ENCODE assay signal across 17 cellular contexts in genomic region chr12:112538740-112539139, GRCh38.
DNase-seq lines count a peak whose midpoint lies in the region; ATAC-seq, FAIRE-seq and TF ChIP-seq lines count a peak whose summit lies in the region.
"Had no signal": no experiment of that assay in that cellular context is flagged by ENCODE, and none has a peak within 500 bp of the region (broad histone marks: within the 10 kb centered on the region; RNA-seq: fewer than 3 reads in every experiment).

No MANE protein-coding gene starts in this region.

- H3K9me2 ChIP-seq in GM23338 (ENCODE audit: insufficient read depth) = 0 out of 2 replicates have a peak, but pooled peaks cover 6% of the 10 kb centered on the region

- H3K14ac ChIP-seq in H1 (ENCODE audit: insufficient read length) = no peak overlapping the region

- H3K27ac ChIP-seq in GM23338 (ENCODE audit: low read depth) = 0 out of 2 replicates have a peak overlapping the region, but pooled peaks have one; percentile 39
- H3K27ac ChIP-seq in SJCRH30 = peak overlapping the region; percentile 43
- no peak overlapping the region for H3K27ac ChIP-seq in H1 (ENCODE audit: low read depth, low read length)
- H3K27ac ChIP-seq in smooth muscle cell (ENCODE audit: low read depth) = no peak overlapping the region
- H3K27ac ChIP-seq: 22Rv1, C4-2B, GM23248 had no signal

- no peak overlapping the region for H3K4me3 Mint-ChIP-seq in GM23338
- H3K4me3 Mint-ChIP-seq: B cell; CD4-positive, alpha-beta T cell had no signal

- H3K9me3 Mint-ChIP-seq in GM23338 = no peaks in the 10 kb centered on the region
- H3K9me3 Mint-ChIP-seq: CD4-positive, alpha-beta T cell had no signal

- H2BK5ac ChIP-seq in H1 (ENCODE audit: low read depth, low read length) = no peak overlapping the region

- no peak overlapping the region for H3K23ac ChIP-seq in H1 (ENCODE audit: insufficient read length)

- H2BK20ac ChIP-seq in H1 (ENCODE audit: low read length) = peak overlapping the region; percentile 40; the same call in 1 of the 2 replicates

- H3K18ac ChIP-seq in H1 (ENCODE audit: extremely low read depth, low read length) = no peak overlapping the region

- H2AK5ac ChIP-seq in H1 (ENCODE audit: low read depth, low read length) = no peak overlapping the region

- no peak overlapping the region for H3K4ac ChIP-seq in H1 (replicated peaks; ENCODE audit: insufficient read length, low read depth, low read length)

- H2AFZ ChIP-seq in GM23338 = no peak overlapping the region
- H2AFZ ChIP-seq in H1 (ENCODE audit: low read length) = no peak overlapping the region
- no peak overlapping the region for H2AFZ ChIP-seq in smooth muscle cell (ENCODE audit: low read depth)
- H2AFZ ChIP-seq: GM23248 had no signal

- TF ChIP-seq RAD21 in H1 (IDR thresholded peaks at IDR 0.05 in 1 of 2, conservative IDR thresholded peaks at IDR 0.05 in 1 of 2; ENCODE audit: low read depth in 2 of 2, low read length in 2 of 2) = no peak

- ATAC-seq in Right ventricle myocardium superior (ENCODE audit: poor library complexity) (no peak), GM23338 (no peak)

- POLR2A ChIA-PET in H1 (lab: Charles Lee; ENCODE audit: partially characterized antibody) = interaction anchor here (1.0 kb wide), 1 partner anchor 9 kb away, joined by 3 read pairs; no protein-coding TSS in a partner anchor

- H3K9me3 ChIP-seq in SJCRH30 (replicated peaks) (no peaks in the 10 kb centered on the region), H1 (ENCODE audit: insufficient read depth in 2 of 2, low read depth in 1 of 2, low read length in 1 of 2) (no peaks in the 10 kb centered on the region), smooth muscle cell (replicated peaks; ENCODE audit: low read depth) (no peaks in the 10 kb centered on the region)
- H3K9me3 ChIP-seq: Caco-2 had no signal

- TF ChIP-seq CTCF in GM23338 (conservative IDR thresholded peaks at IDR 0.05; ENCODE audit: low read depth in 2 of 2) = no peak
- TF ChIP-seq CTCF in H1 (IDR thresholded peaks at IDR 0.05; ENCODE audit: control extremely low read depth in 1 of 3, insufficient read depth in 1 of 3, low read depth in 1 of 3, low read length in 3 of 3) = no peak
- TF ChIP-seq CTCF in smooth muscle cell (IDR thresholded peaks at IDR 0.05; ENCODE audit: borderline replicate concordance, insufficient read depth, poor library complexity, severe bottlenecking) = no peak

- no peak overlapping the region for H4K8ac ChIP-seq in H1 (ENCODE audit: extremely low read depth, insufficient read depth, low read length)

- H3K27me3 ChIP-seq in GM23338 (ENCODE audit: insufficient read depth) = no peaks in the 10 kb centered on the region
- no peaks in the 10 kb centered on the region for H3K27me3 ChIP-seq in SJCRH30
- no peaks in the 10 kb centered on the region for H3K27me3 ChIP-seq in H1 (replicated peaks in 1 of 4; ENCODE audit: control insufficient read depth in 3 of 4, extremely low read depth in 1 of 4, insufficient read depth in 3 of 4, low read length in 3 of 4)
- H3K27me3 ChIP-seq in smooth muscle cell (ENCODE audit: low read depth) = no peaks in the 10 kb centered on the region

- peak overlapping the region; percentile 72; the same call in 1 of the 2 replicates for H2BK12ac ChIP-seq in H1 (ENCODE audit: low read depth, low read length)

- H3K36me3 Mint-ChIP-seq in GM23338 (ENCODE audit: low read depth) = no peaks in the 10 kb centered on the region

- H3K79me2 ChIP-seq in GM23338 (replicated peaks; ENCODE audit: insufficient read depth) = no peaks in the 10 kb centered on the region
- H3K79me2 ChIP-seq in H1 (ENCODE audit: control insufficient read depth in 1 of 2, insufficient read depth in 2 of 2, low read length in 2 of 2) = no peaks in the 10 kb centered on the region
- H3K79me2 ChIP-seq in smooth muscle cell (ENCODE audit: low read depth) = no peaks in the 10 kb centered on the region

- H4K91ac ChIP-seq in H1 (replicated peaks; ENCODE audit: insufficient read length, low read length) = peak overlapping the region; percentile 8

- no peak for FAIRE-seq in H1 (lab: Jason Lieb, UNC)
- FAIRE-seq: D721Med, G401.6, GM12891 had no signal

- peaks cover 10% of the 10 kb centered on the region for H3K4me1 Mint-ChIP-seq in GM23338
- H3K4me1 Mint-ChIP-seq: B cell had no signal

- DNase-seq in cardiac septum (ENCODE audit: low spot score) (peak; percentile 29), Right ventricle myocardium superior (no peak), GM23338 (ENCODE audit: low spot score) (no peak), SJCRH30 (no peak), H1 (ENCODE audit: low read depth in 1 of 2, low spot score in 2 of 2) (no peak), erythroblast (lab: John Stamatoyannopoulos, UW) (no peak), dedifferentiated amniotic fluid mesenchymal stem cell (ENCODE audit: extremely low spot score) (no peak), smooth muscle cell (lab: John Stamatoyannopoulos, UW; ENCODE audit: unreplicated experiment) (no peak)
- DNase-seq: CD4-positive, alpha-beta T cell; GM23248 had no signal

- no peak overlapping the region for H2BK120ac ChIP-seq in H1 (replicated peaks; ENCODE audit: low read depth, low read length)

- H3K27ac Mint-ChIP-seq in GM23338 = no peak overlapping the region
- H3K27ac Mint-ChIP-seq: B cell; CD4-positive, alpha-beta T cell had no signal

- no peak overlapping the region for H3K4me2 ChIP-seq in GM23338
- H3K4me2 ChIP-seq in H1 (ENCODE audit: insufficient read depth in 1 of 2, low read depth in 2 of 2, low read length in 2 of 2) = no peak overlapping the region
- H3K4me2 ChIP-seq in smooth muscle cell = no peak overlapping the region

- H3K4me3 ChIP-seq in GM23338 (no peak overlapping the region), SJCRH30 (no peak overlapping the region), H1 (ENCODE audit: extremely low read depth in 1 of 4, insufficient read depth in 2 of 4, low read depth in 3 of 4, low read length in 4 of 4) (no peak overlapping the region), smooth muscle cell (no peak overlapping the region)
- H3K4me3 ChIP-seq: GM23248 had no signal

- peaks cover 12% of the 10 kb centered on the region for H3K27me3 Mint-ChIP-seq in GM23338 (ENCODE audit: insufficient read depth, low read depth, poor library complexity)

- peaks cover 3% of the 10 kb centered on the region; the same call in 1 of the 2 replicates for H3K23me2 ChIP-seq in H1 (ENCODE audit: low read depth, low read length)

- TF ChIP-seq EP300 in H1 (IDR thresholded peaks at IDR 0.05; ENCODE audit: borderline replicate concordance in 1 of 2, low read depth in 2 of 2, low read length in 2 of 2) = no peak

- TF ChIP-seq POLR2A in H1 (IDR thresholded peaks at IDR 0.05; ENCODE audit: control extremely low read depth in 1 of 2, low read depth in 2 of 2, low read length in 2 of 2) (no peak), erythroblast (IDR thresholded peaks at IDR 0.05; ENCODE audit: low read length) (no peak)

- 74% methylated on average over 2 of the region's 2 CpGs; no CpG with 5 or more reads in 1 of the 2 experiments for WGBS in H1 (ENCODE audit: extremely low coverage in 1 of 2, insufficient coverage in 1 of 2, insufficient read length in 1 of 2, insufficient replicate concordance in 2 of 2, low coverage in 1 of 2, low lambda C conversion rate in 2 of 2, missing lambda C conversion rate in 1 of 2), 2 experiments
- 93% methylated on average over 2 of the region's 2 CpGs for WGBS in smooth muscle cell (ENCODE audit: low lambda C conversion rate)

- H4K5ac ChIP-seq in H1 (ENCODE audit: insufficient read length, low read depth, low read length) = no peak overlapping the region

- intact Hi-C loops in cardiac septum (cut with DNase I) (no loop called here), Right ventricle myocardium superior (cut with DNase I) (no loop called here)

- H3K4me1 ChIP-seq in GM23338 (ENCODE audit: insufficient read depth) (peaks cover 5% of the 10 kb centered on the region; the same call in 1 of the 2 replicates), SJCRH30 (peaks cover 25% of the 10 kb centered on the region), H1 (replicated peaks in 1 of 4; ENCODE audit: control insufficient read depth in 3 of 4, insufficient read depth in 4 of 4, low read length in 3 of 4) (no peaks in the 10 kb centered on the region), smooth muscle cell (ENCODE audit: low read depth) (no peaks in the 10 kb centered on the region)
- H3K4me1 ChIP-seq: Caco-2 had no signal

- H3K79me1 ChIP-seq in H1 (ENCODE audit: low read depth, low read length) = no peaks in the 10 kb centered on the region; the same call in 1 of the 2 replicates

- H4K20me1 ChIP-seq in GM23338 (replicated peaks; ENCODE audit: insufficient read depth) (no peaks in the 10 kb centered on the region), H1 (replicated peaks in 1 of 2; ENCODE audit: control insufficient read depth in 1 of 2, insufficient read depth in 2 of 2, low read length in 2 of 2) (no peaks in the 10 kb centered on the region), smooth muscle cell (ENCODE audit: low read depth) (no peaks in the 10 kb centered on the region)

- H3K36me3 ChIP-seq in GM23338 (ENCODE audit: insufficient read depth) = no peaks in the 10 kb centered on the region
- no peaks in the 10 kb centered on the region for H3K36me3 ChIP-seq in SJCRH30
- H3K36me3 ChIP-seq in H1 (ENCODE audit: control insufficient read depth in 2 of 4, insufficient read depth in 4 of 4, low read length in 3 of 4) = no peaks in the 10 kb centered on the region
- no peaks in the 10 kb centered on the region for H3K36me3 ChIP-seq in smooth muscle cell (ENCODE audit: low read depth)

- H3K9ac ChIP-seq in H1 (replicated peaks in 1 of 4; ENCODE audit: extremely low read depth in 1 of 4, low read depth in 3 of 4, low read length in 3 of 4) (no peak overlapping the region), smooth muscle cell (ENCODE audit: low read depth) (no peak overlapping the region)
- H3K9ac ChIP-seq: GM23248 had no signal

- H3K56ac ChIP-seq in H1 (replicated peaks; ENCODE audit: insufficient read length, low read depth, low read length) = no peak overlapping the region

- CTCF ChIA-PET in H1 (lab: Charles Lee; ENCODE audit: partially characterized antibody) = interaction anchor here (0.6 to 1.7 kb wide), 6 partner anchors 8 to 378 kb away, joined by 3 to 6 read pairs (median 3); no protein-coding TSS in a partner anchor

- no peaks in the 10 kb centered on the region for H3F3A ChIP-seq in GM23338 (replicated peaks; ENCODE audit: low read depth)
- no peaks in the 10 kb centered on the region for H3F3A ChIP-seq in smooth muscle cell (ENCODE audit: low read depth)

- H2BK15ac ChIP-seq in H1 (ENCODE audit: low read length) = 0 out of 2 replicates have a peak overlapping the region, but pooled peaks have one; percentile 65

TF ChIP-seq in GM23338, 12 proteins besides CTCF, POLR2A, EP300 and RAD21 (continues in another document):
- no peak for TF ChIP-seq EZH2phosphoT487 (IDR thresholded peaks at IDR 0.05; ENCODE audit: unreplicated experiment)
- TF ChIP-seq JUNB (IDR thresholded peaks at IDR 0.05; ENCODE audit: unreplicated experiment) = no peak
- TF ChIP-seq STAT1 (IDR thresholded peaks at IDR 0.05; ENCODE audit: unreplicated experiment) = no peak
- no peak for TF ChIP-seq EZH2 (IDR thresholded peaks at IDR 0.05; ENCODE audit: low read depth, unreplicated experiment)

TF ChIP-seq in H1, 55 proteins besides CTCF, POLR2A, EP300 and RAD21 (continues in another document):
- peak; percentile 91 for TF ChIP-seq KDM1A (IDR thresholded peaks at IDR 0.05; ENCODE audit: borderline replicate concordance, low read length)

Comparison
In these comparisons a context has a peak if more than half of its experiments do, and no peak if none do; other contexts are left out.
1. H3K27ac ChIP-seq: peak in GM23338 (single experiment) and SJCRH30 (single experiment); none in H1 (single experiment) and smooth muscle cell (single experiment).